9 cellular contexts compared by ENCODE assay signal in genomic region chr22:21832291-21833290, GRCh38. TPM values are rescaled to one million over a fixed set of nuclear protein-coding genes. Genes with fewer than 3 reads are reported as not detected.
A peak's percentile ranks its signal among the peaks of the same experiment; 100 is the strongest.
DNase-seq lines count a peak whose midpoint lies in the region; ATAC-seq lines count a peak whose summit lies in the region.
"Had no signal": no experiment of that assay in that cellular context is flagged by ENCODE, and none has a peak within 500 bp of the region (broad histone marks: within the 10 kb centered on the region; RNA-seq: fewer than 3 reads in every experiment).

No MANE protein-coding gene starts in this region.

- H3K4me3 Mint-ChIP-seq in activated T-helper 17 cell treated with anti-CD3 and anti-CD28 coated beads, Interleukin-2, amount 50 U/mL, for 72 hours: no peak overlapping the region
- peak overlapping the region; percentile 2 for H3K4me3 Mint-ChIP-seq in stimulated activated effector memory CD8-positive, alpha-beta T cell treated with anti-CD3 and anti-CD28 coated beads, Interleukin-12 subunit alpha, Interleukin-12 subunit beta, amount 100 ng/mL, for 72 hours

- H3K9me3 Mint-ChIP-seq in activated T-helper 17 cell treated with anti-CD3 and anti-CD28 coated beads, Interleukin-2, amount 50 U/mL, for 72 hours: no peaks in the 10 kb centered on the region
- no peaks in the 10 kb centered on the region for H3K9me3 Mint-ChIP-seq in stimulated activated effector memory CD8-positive, alpha-beta T cell treated with anti-CD3 and anti-CD28 coated beads, Interleukin-12 subunit alpha, Interleukin-12 subunit beta, amount 100 ng/mL, for 72 hours

- peak; percentile 29 for DNase-seq in NCI-H2171 treated with DMSO at 0.1 percent for 48 hours (lab: John Stamatoyannopoulos, UW)
- no peak for DNase-seq in NCI-H2171 (lab: John Stamatoyannopoulos, UW)
- peak; percentile 14 for DNase-seq in iris pigment epithelial cell (ENCODE audit: low read depth)
- DNase-seq in stimulated activated effector memory CD8-positive, alpha-beta T cell treated with anti-CD3 and anti-CD28 coated beads, Interleukin-12 subunit alpha, Interleukin-12 subunit beta, amount 100 ng/mL, for 72 hours (ENCODE audit: low spot score in 2 of 2): no peak
- no peak for DNase-seq in NCI-H146 (lab: John Stamatoyannopoulos, UW)
- DNase-seq: NCI-H2081 treated with DMSO at 0.1 percent for 48 hours had no signal

- H3K4me1 Mint-ChIP-seq in activated T-helper 17 cell treated with anti-CD3 and anti-CD28 coated beads, Interleukin-2, amount 50 U/mL, for 72 hours: peaks cover 49% of the 10 kb centered on the region
- H3K4me1 Mint-ChIP-seq in stimulated activated effector memory CD8-positive, alpha-beta T cell treated with anti-CD3 and anti-CD28 coated beads, Interleukin-12 subunit alpha, Interleukin-12 subunit beta, amount 100 ng/mL, for 72 hours: peaks cover 77% of the 10 kb centered on the region

- H3K27ac Mint-ChIP-seq in activated T-helper 17 cell treated with anti-CD3 and anti-CD28 coated beads, Interleukin-2, amount 50 U/mL, for 72 hours: peak overlapping the region; percentile 53
- H3K27ac Mint-ChIP-seq in stimulated activated effector memory CD8-positive, alpha-beta T cell treated with anti-CD3 and anti-CD28 coated beads, Interleukin-12 subunit alpha, Interleukin-12 subunit beta, amount 100 ng/mL, for 72 hours: peak overlapping the region; percentile 36

- H3K36me3 Mint-ChIP-seq in activated T-helper 17 cell treated with anti-CD3 and anti-CD28 coated beads, Interleukin-2, amount 50 U/mL, for 72 hours (ENCODE audit: low read depth): no peaks in the 10 kb centered on the region
- H3K36me3 Mint-ChIP-seq in stimulated activated effector memory CD8-positive, alpha-beta T cell treated with anti-CD3 and anti-CD28 coated beads, Interleukin-12 subunit alpha, Interleukin-12 subunit beta, amount 100 ng/mL, for 72 hours: peaks cover 10% of the 10 kb centered on the region

- ATAC-seq in activated T-helper 17 cell treated with anti-CD3 and anti-CD28 coated beads, Interleukin-2, amount 50 U/mL, for 72 hours (replicated peaks): peak; percentile 12
- ATAC-seq in stimulated activated effector memory CD8-positive, alpha-beta T cell treated with anti-CD3 and anti-CD28 coated beads, Interleukin-12 subunit alpha, Interleukin-12 subunit beta, amount 100 ng/mL, for 72 hours: peak; percentile 72
- ATAC-seq in HG03457 (IDR thresholded peaks at IDR 0.05; ENCODE audit: unreplicated experiment): no peak
- ATAC-seq in HG03135 (IDR thresholded peaks at IDR 0.05; ENCODE audit: unreplicated experiment): no peak

- H3K27me3 Mint-ChIP-seq in activated T-helper 17 cell treated with anti-CD3 and anti-CD28 coated beads, Interleukin-2, amount 50 U/mL, for 72 hours: no peaks in the 10 kb centered on the region

RNA-seq across cellular contexts. Expression of gene MAPK1, which starts 34.9 kb away (rescaled TPM):
- 10 to 100 TPM; 48.6 to 70.7 TPM for total RNA-seq in activated T-helper 17 cell treated with anti-CD3 and anti-CD28 coated beads, Interleukin-2, amount 50 U/mL, for 72 hours

Comparison
In these comparisons a context has a peak if more than half of its experiments do, and no peak if none do; other contexts are left out.
1. DNase-seq: peak in NCI-H2171 treated with DMSO at 0.1 percent for 48 hours (single experiment) and iris pigment epithelial cell (single experiment); none in NCI-H2171 (single experiment), stimulated activated effector memory CD8-positive, alpha-beta T cell treated with anti-CD3 and anti-CD28 coated beads, Interleukin-12 subunit alpha, Interleukin-12 subunit beta, amount 100 ng/mL, for 72 hours (0 of 2) and NCI-H146 (single experiment).
2. ATAC-seq: peak in activated T-helper 17 cell treated with anti-CD3 and anti-CD28 coated beads, Interleukin-2, amount 50 U/mL, for 72 hours (single experiment) and stimulated activated effector memory CD8-positive, alpha-beta T cell treated with anti-CD3 and anti-CD28 coated beads, Interleukin-12 subunit alpha, Interleukin-12 subunit beta, amount 100 ng/mL, for 72 hours (single experiment); none in HG03457 (single experiment) and HG03135 (single experiment).